In genomic region chr6:2194643-2195042, GRCh38 we compare ENCODE assay signal across 20 cellular contexts.
"Had no signal": no experiment of that assay in that cellular context is flagged by ENCODE, and none has a peak within 500 bp of the region (broad histone marks: within the 10 kb centered on the region; RNA-seq: fewer than 3 reads in every experiment).

No MANE protein-coding gene starts in this region.

- H3K4me3 ChIP-seq: adrenal gland, Peyer's patch, SJSA1 had no signal

- H3K27ac Mint-ChIP-seq: activated CD8-positive, alpha-beta T cell treated with anti-CD3 and anti-CD28 coated beads, Interleukin-2, amount 10 ng/mL, durations not matched to agents 7 days and 5 days; activated naive CD8-positive, alpha-beta T cell treated with anti-CD3 and anti-CD28 coated beads, Interleukin-2, amount 10 ng/mL, durations not matched to agents 7 days and 5 days; T-helper 1 cell treated with Interleukin-12 subunit alpha and Interleukin-12 subunit beta and Interleukin-4 antibody, amounts not matched to agents 30 μg/mL and 1 μg/mL, for 36 hours had no signal

- H3K9me3 Mint-ChIP-seq: activated naive CD8-positive, alpha-beta T cell treated with anti-CD3 and anti-CD28 coated beads, Interleukin-2, amount 10 ng/mL, durations not matched to agents 7 days and 5 days; T-helper 1 cell treated with Interleukin-12 subunit alpha and Interleukin-12 subunit beta and Interleukin-4 antibody, amounts not matched to agents 30 μg/mL and 1 μg/mL, for 36 hours had no signal

- H3K4me1 ChIP-seq: Peyer's patch had no signal

- H3K4me3 Mint-ChIP-seq: activated CD8-positive, alpha-beta T cell treated with anti-CD3 and anti-CD28 coated beads, Interleukin-2, amount 10 ng/mL, durations not matched to agents 7 days and 5 days; activated naive CD8-positive, alpha-beta T cell treated with anti-CD3 and anti-CD28 coated beads, Interleukin-2, amount 10 ng/mL, durations not matched to agents 7 days and 5 days; T-helper 1 cell treated with Interleukin-12 subunit alpha and Interleukin-12 subunit beta and Interleukin-4 antibody, amounts not matched to agents 30 μg/mL and 1 μg/mL, for 36 hours had no signal

- H3K27me3 Mint-ChIP-seq: activated naive CD8-positive, alpha-beta T cell treated with anti-CD3 and anti-CD28 coated beads, Interleukin-2, amount 10 ng/mL, durations not matched to agents 7 days and 5 days had no signal

- H3K9me3 ChIP-seq: adrenal gland, Peyer's patch, SJSA1 had no signal

- DNase-seq: activated CD4-positive, alpha-beta T cell treated with anti-CD3 and anti-CD28 coated beads for 4 hours; activated CD8-positive, alpha-beta memory T cell treated with anti-CD3 and anti-CD28 coated beads, Interleukin-2, amount 50 U/mL, for 48 hours; activated CD8-positive, alpha-beta T cell treated with anti-CD3 and anti-CD28 coated beads, Interleukin-2, amount 10 ng/mL, durations not matched to agents 7 days and 5 days; activated naive CD4-positive, alpha-beta T cell treated with anti-CD3 and anti-CD28 coated beads, Interleukin-2, amount 50 U/mL, for 16 hours; activated naive CD8-positive, alpha-beta T cell treated with anti-CD3 and anti-CD28 coated beads, Interleukin-2, amount 10 ng/mL, durations not matched to agents 7 days and 5 days; activated T-cell treated with anti-CD3 and anti-CD28 coated beads, Interleukin-2, amount 50 U/mL, for 1 hour; adrenal gland; anterior cingulate cortex; caudate nucleus; NCI-H1048; NCI-H146; NCI-H187 treated with DMSO at 0.1 percent for 48 hours; NCI-H2081 treated with DMSO at 0.1 percent for 48 hours; NCI-H226; Peyer's patch; Right ventricle myocardium superior had no signal

- H3K27me3 ChIP-seq: adrenal gland, Peyer's patch, SJSA1 had no signal

- ATAC-seq: activated CD4-positive, CD25-positive, alpha-beta regulatory T cell treated with anti-CD3 and anti-CD28 coated beads, Interleukin-2, amount 50 U/mL, for 24 hours; activated CD8-positive, alpha-beta T cell treated with anti-CD3 and anti-CD28 coated beads, Interleukin-2, amount 10 ng/mL, durations not matched to agents 7 days and 5 days had no signal

- H3K36me3 ChIP-seq: adrenal gland, Peyer's patch, SJSA1 had no signal

- H3K4me1 Mint-ChIP-seq: activated naive CD8-positive, alpha-beta T cell treated with anti-CD3 and anti-CD28 coated beads, Interleukin-2, amount 10 ng/mL, durations not matched to agents 7 days and 5 days had no signal

- H3K27ac ChIP-seq: adrenal gland, Peyer's patch, RWPE1, SJSA1 had no signal
